8 cellular contexts compared by ENCODE assay signal in the genomic region with DNA sequence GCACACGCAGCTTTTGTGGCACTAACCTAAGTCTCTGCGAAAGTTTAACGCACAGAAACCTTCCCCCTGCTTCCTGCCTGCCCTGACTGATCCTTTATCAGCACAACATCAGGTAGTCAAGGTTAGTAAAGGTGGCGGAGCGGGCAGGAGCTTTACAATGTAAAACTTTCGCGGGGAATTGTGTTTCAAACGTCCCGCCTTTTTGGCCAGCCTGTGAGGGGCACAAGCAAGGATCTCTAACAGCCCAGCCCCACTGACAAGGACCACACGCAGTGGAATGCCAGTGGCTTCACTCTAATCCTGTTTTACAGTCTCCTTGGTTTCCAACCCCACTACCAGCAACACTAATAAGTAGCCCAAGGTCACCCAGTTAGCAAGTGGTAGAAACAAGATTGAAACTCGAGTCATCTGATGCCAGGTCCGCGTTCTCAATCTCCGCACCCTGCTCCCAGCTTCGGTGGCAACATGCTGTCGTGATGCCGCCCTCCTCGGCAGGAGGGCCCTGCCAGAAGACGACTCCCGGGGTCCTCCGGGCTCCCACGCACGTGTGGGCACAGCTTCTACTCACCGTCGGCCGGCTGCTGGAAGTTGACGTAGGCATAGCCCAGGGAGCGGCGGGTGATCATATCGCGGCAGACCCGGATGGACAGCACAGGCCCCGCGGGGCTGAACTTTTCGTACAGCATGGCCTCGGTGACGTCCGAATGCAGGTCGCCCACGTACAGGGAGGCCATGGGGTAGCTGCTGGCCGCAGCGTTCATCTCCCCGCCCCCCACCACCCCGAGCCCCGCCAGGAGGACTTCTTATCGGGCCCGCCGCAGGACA. TPM values are rescaled to one million over a fixed set of nuclear protein-coding genes. Genes with fewer than 3 reads are reported as not detected.
DNase-seq lines count a peak whose midpoint lies in the region; ATAC-seq and TF ChIP-seq lines count a peak whose summit lies in the region.

No MANE protein-coding gene starts in this region.

- no peak for TF ChIP-seq CTCF in lung (IDR thresholded peaks at IDR 0.05; ENCODE audit: control extremely low read depth, extremely low read depth)

- 4% methylated on average over 45 to 48 of the region's 48 CpGs for WGBS in lung, 2 donors

- peak; percentile 55 for ATAC-seq in lung (ENCODE audit: insufficient read depth, low FRiP score)
- no peak for ATAC-seq in HG03097 (IDR thresholded peaks at IDR 0.05; ENCODE audit: low FRiP score, unreplicated experiment)

- DNase-seq in NCI-H1092 treated with DMSO at 0.1 percent for 48 hours (lab: John Stamatoyannopoulos, UW) (peak; percentile 68), NCI-H1092 (lab: John Stamatoyannopoulos, UW) (no peak), NCI-H2107 (lab: John Stamatoyannopoulos, UW) (peak; percentile 100), ecto neural progenitor cell (ENCODE audit: low spot score) (peak; percentile 64), lung (ENCODE audit: low spot score) (peak; percentile 50)
- peak; percentile 39 to 48 for DNase-seq in activated CD4-positive, alpha-beta T cell treated with anti-CD3 and anti-CD28 coated beads, Interleukin-2, amount 50 U/mL, for 4 hours
- peak; percentile 37 to 50 for DNase-seq in stimulated activated CD8-positive, alpha-beta memory T cell treated with anti-CD3 and anti-CD28 coated beads, Interleukin-15, amount 100 ng/mL, for 4 hours (ENCODE audit: low read depth in 2 of 2)

- no peaks in the 10 kb centered on the region for H3K27me3 ChIP-seq in lung (ENCODE audit: control insufficient read depth, insufficient read depth)

- peak overlapping the region; percentile 79 to 98 for H3K27ac ChIP-seq in lung (ENCODE audit: low read depth in 1 of 2, low read length in 1 of 2)

- H3K9me3 ChIP-seq in lung (ENCODE audit: control insufficient read depth in 2 of 2, insufficient read depth in 1 of 2, low read length in 1 of 2): no peaks in the 10 kb centered on the region

- H3K4me1 ChIP-seq in lung (ENCODE audit: control insufficient read depth in 2 of 2, insufficient read depth in 2 of 2, low read length in 2 of 2): peaks cover 0 to 13% of the 10 kb centered on the region in 2 donors

- peak overlapping the region; percentile 78 for H3K4me3 ChIP-seq in lung

- H3K36me3 ChIP-seq in lung (ENCODE audit: control insufficient read depth in 2 of 2, insufficient read depth in 2 of 2, low read length in 2 of 2): peaks cover 13 to 16% of the 10 kb centered on the region in 2 donors

RNA-seq across cellular contexts. Expression of a gene that starts 1.2 kb away (rescaled TPM):
- 100 to 1,000 TPM; 127 to 245 TPM for total RNA-seq in lung
- 100 to 1,000 TPM; 104 to 165 TPM for polyA plus RNA-seq in lung
